Comparison of ENCODE assay signal across 9 cellular contexts in the genomic region with DNA sequence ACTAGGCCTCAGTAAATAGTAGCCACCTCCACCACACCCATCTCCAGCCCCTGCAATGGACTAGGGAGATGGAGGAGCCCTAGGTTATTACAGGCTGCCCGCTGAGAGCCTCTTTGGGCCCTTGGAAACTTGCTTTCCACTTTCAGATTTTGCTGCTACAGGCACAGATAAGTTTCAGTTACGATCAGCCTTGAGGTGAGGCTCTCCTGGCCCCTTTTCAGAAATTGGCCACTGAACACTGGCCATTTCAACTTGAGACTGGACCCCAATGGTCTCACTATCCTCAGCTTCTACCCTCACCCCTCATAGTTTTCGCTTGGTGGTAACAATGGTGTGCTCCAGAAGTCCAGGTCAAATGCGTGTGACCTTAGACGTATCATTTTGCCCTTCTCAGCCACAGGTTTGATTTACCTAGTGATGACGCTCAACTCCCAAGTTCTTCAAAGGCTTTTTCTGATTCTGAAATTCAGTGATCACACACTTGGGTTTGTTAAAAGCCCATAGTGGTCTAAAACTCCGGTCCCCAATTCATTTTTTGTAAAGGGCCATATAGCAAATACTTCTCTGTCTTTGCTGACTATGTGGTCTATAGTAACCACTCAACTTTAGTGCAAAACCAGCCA. TPM values are rescaled to one million over a fixed set of nuclear protein-coding genes. Genes with fewer than 3 reads are reported as not detected.
DNase-seq lines count a peak whose midpoint lies in the region; ATAC-seq and TF ChIP-seq lines count a peak whose summit lies in the region.
"Had no signal": no experiment of that assay in that cellular context is flagged by ENCODE, and none has a peak within 500 bp of the region (broad histone marks: within the 10 kb centered on the region; RNA-seq: fewer than 3 reads in every experiment).

No MANE protein-coding gene starts in this region.

- peak overlapping the region; percentile 98 for H3K4me3 ChIP-seq in AG04449 (ENCODE audit: low read depth, low read length)
- H3K4me3 ChIP-seq in Karpas-422 (ENCODE audit: low read length): peak overlapping the region; percentile 74
- H3K4me3 ChIP-seq in choroid plexus epithelial cell (ENCODE audit: low read depth, low read length): peak overlapping the region; percentile 91
- peak overlapping the region; percentile 84 to 98 for H3K4me3 ChIP-seq in muscle layer of colon (ENCODE audit: low read depth in 1 of 2, low read length in 2 of 2)

- ATAC-seq in GM18873 (IDR thresholded peaks at IDR 0.05; ENCODE audit: low FRiP score, unreplicated experiment): no peak

- H3K4me1 ChIP-seq in Karpas-422 (ENCODE audit: low read length): peaks cover 24% of the 10 kb centered on the region
- H3K4me1 ChIP-seq in muscle layer of colon (ENCODE audit: insufficient read depth, low read length): peaks cover 21% of the 10 kb centered on the region

- TF ChIP-seq CTCF in AG04449 (IDR thresholded peaks at IDR 0.05; ENCODE audit: insufficient read depth, low read length, missing control alignments) (no peak), choroid plexus epithelial cell (conservative IDR thresholded peaks at IDR 0.05; ENCODE audit: low read depth, low read length) (no peak)

- H4K20me1 ChIP-seq in Karpas-422 (ENCODE audit: insufficient read depth, low read depth, low read length): peaks cover 9% of the 10 kb centered on the region

- peak overlapping the region; percentile 91 for H3K9ac ChIP-seq in Karpas-422 (ENCODE audit: low read length)
- peak overlapping the region; percentile 44 for H3K9ac ChIP-seq in muscle layer of colon (ENCODE audit: low read length)

- CTCF ChIA-PET in AG04449 (lab: Yijun Ruan, JAX): interaction anchor here (1.7 to 15.9 kb wide), 5 partner anchors 12 to 231 kb away, joined by 5 to 342 read pairs (median 10); no protein-coding TSS in a partner anchor

- H3K36me3 ChIP-seq in Karpas-422 (ENCODE audit: insufficient read depth, low read length) (peaks cover 11% of the 10 kb centered on the region; the same call in 1 of the 2 replicates), muscle layer of colon (ENCODE audit: insufficient read depth, low read length) (peaks cover 17% of the 10 kb centered on the region)

- H3K27ac ChIP-seq in Karpas-422 (ENCODE audit: low read length) (peak overlapping the region; percentile 41; the same call in 1 of the 2 replicates), muscle layer of colon (ENCODE audit: low read depth, low read length) (no peak overlapping the region)

- H3K79me2 ChIP-seq in Karpas-422 (ENCODE audit: low read length): peaks cover 68% of the 10 kb centered on the region

- no peaks in the 10 kb centered on the region for H3K9me3 ChIP-seq in Karpas-422 (ENCODE audit: low read length)
- H3K9me3 ChIP-seq in muscle layer of colon (ENCODE audit: low read length): no peaks in the 10 kb centered on the region

- POLR2A ChIA-PET in AG04449 (lab: Yijun Ruan, JAX): interaction anchor here (0.7 kb wide), 1 partner anchor 8 kb away, joined by 3 read pairs; no protein-coding TSS in a partner anchor

- H2AFZ ChIP-seq in Karpas-422 (ENCODE audit: low read length): no peak overlapping the region

- H3K9me2 ChIP-seq in Karpas-422 (replicated peaks; ENCODE audit: insufficient read depth, low read length): no peaks in the 10 kb centered on the region

- H3K4me2 ChIP-seq in Karpas-422 (ENCODE audit: low read depth, low read length, poor library complexity, severe bottlenecking): peak overlapping the region; percentile 87

- DNase-seq in AG04449 (ENCODE audit: low read depth, low spot score): no peak
- DNase-seq in Karpas-422: no peak
- DNase-seq in choroid plexus epithelial cell (ENCODE audit: low read depth): peak; percentile 14
- DNase-seq in effector CD4-positive, alpha-beta T cell: no peak
- no peak for DNase-seq in SHP77 treated with DMSO at 0.1 percent for 48 hours (lab: John Stamatoyannopoulos, UW)
- no peak for DNase-seq in posterior cingulate gyrus
- DNase-seq: NCI-H748 treated with DMSO at 0.1 percent for 48 hours had no signal

- H3K27me3 ChIP-seq in Karpas-422 (ENCODE audit: low read length) (no peaks in the 10 kb centered on the region), muscle layer of colon (ENCODE audit: control insufficient read depth in 1 of 2, insufficient read depth in 2 of 2, low read length in 2 of 2) (no peaks in the 10 kb centered on the region)

- intact Hi-C loops in posterior cingulate gyrus (cut with DNase I): loop anchor here (5.0 kb wide), 3 partner anchors 64 to 126 kb away; partner anchors contain the start of genes ABAT and LITAFD

RNA-seq across cellular contexts. Expression of gene PMM2, which starts 1.0 kb away (rescaled TPM):
- total RNA-seq in Karpas-422 (2014; rRNA removed; shearing (Covaris generic); ENCODE audit: low replicate concordance): 26.5 and 27.1 TPM in 2 replicates

RNA-seq across cellular contexts. Expression of gene TMEM186, which starts 1.2 kb away (rescaled TPM):
- 4.9 and 8.1 TPM in 2 replicates for total RNA-seq in Karpas-422 (2014; rRNA removed; shearing (Covaris generic); ENCODE audit: low replicate concordance)
